Comparison of ENCODE assay signal across 20 cellular contexts in the genomic region with DNA sequence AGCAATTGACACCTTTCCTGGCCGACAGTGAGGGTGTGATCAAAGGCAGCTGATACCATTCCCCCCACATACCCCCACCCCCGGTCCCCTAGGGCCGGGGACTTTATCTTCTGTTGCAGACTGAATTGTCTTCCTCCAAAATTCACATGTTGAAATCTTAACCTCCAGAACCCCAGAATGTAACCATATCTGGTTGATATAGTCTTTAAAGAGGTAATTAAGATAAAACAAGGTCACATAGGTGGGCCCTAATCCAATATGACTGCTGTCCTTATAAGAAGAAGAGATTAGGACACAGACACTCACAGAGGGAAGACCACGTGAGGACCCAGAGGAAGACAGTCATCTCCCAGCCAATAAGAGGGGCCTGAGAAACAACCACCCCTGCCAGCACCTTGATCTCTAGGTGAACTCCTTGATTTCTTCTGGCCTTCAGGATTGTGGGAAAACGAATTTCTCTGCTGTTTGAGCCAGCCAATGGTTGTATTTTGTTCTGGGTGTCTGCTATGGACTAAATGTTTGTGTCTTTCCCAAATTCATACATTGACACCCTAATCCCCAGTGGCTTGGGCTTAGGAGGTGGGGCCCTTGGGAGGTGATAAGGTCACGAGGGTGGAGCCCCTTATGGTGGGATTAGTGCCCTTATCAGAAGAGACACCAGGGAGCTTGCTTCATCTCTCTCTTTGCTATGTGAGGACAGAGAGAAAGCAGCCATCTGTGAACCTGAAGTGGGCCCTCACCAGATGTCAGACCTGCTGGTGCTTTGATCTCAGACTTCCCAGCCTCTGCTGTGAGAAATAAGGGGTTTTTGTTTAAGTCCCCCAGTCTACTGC.
DNase-seq lines count a peak whose midpoint lies in the region; ATAC-seq, FAIRE-seq and TF ChIP-seq lines count a peak whose summit lies in the region.
"Had no signal": no experiment of that assay in that cellular context is flagged by ENCODE, and none has a peak within 500 bp of the region (broad histone marks: within the 10 kb centered on the region; RNA-seq: fewer than 3 reads in every experiment).

No MANE protein-coding gene starts in this region.

- TF ChIP-seq POLR2A in HepG2 (IDR thresholded peaks at IDR 0.05; ENCODE audit: insufficient read depth in 1 of 2, low read depth in 2 of 2, low read length in 2 of 2) = no peak
- TF ChIP-seq POLR2A in right lobe of liver (IDR thresholded peaks at IDR 0.05) = no peak

- peaks cover 6% of the 10 kb centered on the region for H3K27me3 Mint-ChIP-seq in nephron (ENCODE audit: low read depth)

- H3K4me1 ChIP-seq in HepG2 (ENCODE audit: insufficient read depth, low read length) (peaks cover 16% of the 10 kb centered on the region), right lobe of liver (no peaks in the 10 kb centered on the region), RWPE2 (ENCODE audit: insufficient read depth, poor library complexity, severe bottlenecking) (peaks cover 6% of the 10 kb centered on the region)
- H3K4me1 ChIP-seq: BE2C had no signal

- no peak for DNase-seq in HepG2 (ENCODE audit: low spot score)
- DNase-seq in right lobe of liver = no peak
- DNase-seq in RWPE2 (ENCODE audit: low spot score) = peak; percentile 43
- DNase-seq in NCI-H1436 treated with DMSO at 0.1 percent for 48 hours (lab: John Stamatoyannopoulos, UW) = no peak
- DNase-seq: BE2C; Caco-2; CD4-positive, CD25-positive, alpha-beta regulatory T cell; IMR-90; Karpas-422; NCI-H1048; NCI-H146; NCI-H2081 treated with DMSO at 0.1 percent for 48 hours; NCI-H510A; PC-9 had no signal

- H3K9me3 ChIP-seq in HepG2 (ENCODE audit: low read length) (no peaks in the 10 kb centered on the region), right lobe of liver (no peaks in the 10 kb centered on the region), RWPE2 (ENCODE audit: severe bottlenecking) (no peaks in the 10 kb centered on the region)
- H3K9me3 ChIP-seq: BE2C, Caco-2 had no signal

- H3K27ac Mint-ChIP-seq in nephron = peak overlapping the region in 2 of 3 experiments; percentile 83 to 84
- H3K27ac Mint-ChIP-seq: CD4-positive, CD25-positive, alpha-beta regulatory T cell had no signal

- in situ Hi-C loops in HepG2 (cut with HindIII; ENCODE audit: extremely low pct_ligation_motif_present, low pct_unique_long_range_greater_than_20kb) = no loop called here

- H3K4me3 ChIP-seq in HepG2 (replicated peaks in 1 of 3; ENCODE audit: insufficient read depth in 1 of 3, low read depth in 2 of 3, low read length in 3 of 3) = no peak overlapping the region
- H3K4me3 ChIP-seq in right lobe of liver = no peak overlapping the region
- H3K4me3 ChIP-seq in RWPE2 (ENCODE audit: severe bottlenecking) = no peak overlapping the region
- H3K4me3 ChIP-seq: PC-9 had no signal

- H3K27me3 ChIP-seq in HepG2 (ENCODE audit: control insufficient read depth in 1 of 2, insufficient read depth in 2 of 2, low read length in 2 of 2) (peaks cover 10 to 38% of the 10 kb centered on the region in 2 experiments; a peak in 4 of 5 replicates), right lobe of liver (no peaks in the 10 kb centered on the region), RWPE2 (ENCODE audit: insufficient read depth, poor library complexity, severe bottlenecking) (no peaks in the 10 kb centered on the region)
- H3K27me3 ChIP-seq: BE2C had no signal

- CTCF ChIA-PET in HepG2 (lab: Yijun Ruan, JAX; ENCODE audit: low intra/inter-chr PET ratio, low total read pairs) = no interaction called here

- no peak overlapping the region for H3K9ac ChIP-seq in HepG2 (ENCODE audit: insufficient read depth, low read depth, low read length)

- H3K36me3 ChIP-seq in HepG2 (replicated peaks in 1 of 2; ENCODE audit: control insufficient read depth in 1 of 2, insufficient read depth in 2 of 2, low read length in 2 of 2) (no peaks in the 10 kb centered on the region), right lobe of liver (no peaks in the 10 kb centered on the region), RWPE2 (ENCODE audit: low read depth) (no peaks in the 10 kb centered on the region)
- H3K36me3 ChIP-seq: BE2C had no signal

- no peak for FAIRE-seq in HepG2 (lab: Jason Lieb, UNC)
- FAIRE-seq: GM12891, H1 had no signal

- no peak for ATAC-seq in HepG2
- no peak for ATAC-seq in right lobe of liver
- ATAC-seq in RWPE2 (ENCODE audit: low read depth) = no peak
- ATAC-seq in HG02763 (IDR thresholded peaks at IDR 0.05; ENCODE audit: unreplicated experiment) = no peak
- ATAC-seq in HG03159 (IDR thresholded peaks at IDR 0.05; ENCODE audit: unreplicated experiment) = no peak

- POLR2A ChIA-PET in HepG2 (lab: Yijun Ruan, JAX) = no interaction called here

- H3K4me2 ChIP-seq in HepG2 (ENCODE audit: low read depth, low read length) = no peak overlapping the region
- H3K4me2 ChIP-seq: PC-9 had no signal

- 21% methylated on average over 6 of the region's 6 CpGs for whole genome bisulfite sequencing in HepG2 (ENCODE audit: low lambda C conversion rate)
- WGBS in right lobe of liver (ENCODE audit: insufficient coverage, low coverage, low lambda C conversion rate, missing lambda C conversion rate) = 66% methylated on average over 3 of the region's 6 CpGs

- H3K36me3 Mint-ChIP-seq in nephron (ENCODE audit: low read depth) = no peaks in the 10 kb centered on the region
- H3K36me3 Mint-ChIP-seq: CD4-positive, CD25-positive, alpha-beta regulatory T cell had no signal

- no peak for TF ChIP-seq RAD21 in HepG2 (CRISPR knock-in tag; IDR thresholded peaks at IDR 0.05)

- intact Hi-C loops in HepG2 (cut with micrococcal nuclease; ENCODE audit: unreplicated experiment) (no loop called here), right lobe of liver (cut with DNase I) (no loop called here)

- no peak for TF ChIP-seq CTCF in HepG2 (CRISPR knock-in tag; IDR thresholded peaks at IDR 0.05)
- TF ChIP-seq CTCF in right lobe of liver (IDR thresholded peaks at IDR 0.05) = no peak
- TF ChIP-seq CTCF in RWPE2 (IDR thresholded peaks at IDR 0.05; ENCODE audit: poor library complexity, severe bottlenecking) = no peak
- no peak for TF ChIP-seq CTCF in nephron (IDR thresholded peaks at IDR 0.05; ENCODE audit: unreplicated experiment in 3 of 3)

- BruUV-seq in HepG2 (replicated peaks; lab: Mats Ljungman, UMichigan) = no TSS peak

- no peaks in the 10 kb centered on the region for H4K20me1 ChIP-seq in HepG2 (ENCODE audit: insufficient read depth, low read length)

- H3K27ac ChIP-seq in HepG2 (ENCODE audit: extremely low read length, insufficient read depth, low read length) (no peak overlapping the region), right lobe of liver (no peak overlapping the region), RWPE2 (ENCODE audit: poor library complexity, severe bottlenecking) (no peak overlapping the region)
- H3K27ac ChIP-seq: PC-9, RWPE1 had no signal

- H3K79me2 ChIP-seq in HepG2 (ENCODE audit: insufficient read depth, low read length) = no peaks in the 10 kb centered on the region

- H3K9me3 Mint-ChIP-seq in nephron = no peaks in the 10 kb centered on the region
- H3K9me3 Mint-ChIP-seq: CD4-positive, CD25-positive, alpha-beta regulatory T cell had no signal

- no peak for TF ChIP-seq EP300 in HepG2 (IDR thresholded peaks at IDR 0.05; ENCODE audit: low read depth in 2 of 2, low read length in 2 of 2)
- TF ChIP-seq EP300 in HepG2 (CRISPR knock-in tag; IDR thresholded peaks at IDR 0.05; ENCODE audit: borderline replicate concordance) = no peak

- H3K4me3 Mint-ChIP-seq in nephron = no peak overlapping the region
- H3K4me3 Mint-ChIP-seq: CD4-positive, CD25-positive, alpha-beta regulatory T cell had no signal

- peaks cover 63% of the 10 kb centered on the region for H3K4me1 Mint-ChIP-seq in nephron

- H2AFZ ChIP-seq in HepG2 (ENCODE audit: low read length) = no peak overlapping the region
- H2AFZ ChIP-seq: PC-9 had no signal

TF ChIP-seq in HepG2, 621 proteins besides CTCF, POLR2A, EP300 and RAD21:
- TF ChIP-seq ZNF264 (CRISPR knock-in tag; IDR thresholded peaks at IDR 0.05) (peak; percentile 81), TCF7 (IDR thresholded peaks at IDR 0.05; ENCODE audit: low read depth) (no peak)
